In the genomic region with DNA sequence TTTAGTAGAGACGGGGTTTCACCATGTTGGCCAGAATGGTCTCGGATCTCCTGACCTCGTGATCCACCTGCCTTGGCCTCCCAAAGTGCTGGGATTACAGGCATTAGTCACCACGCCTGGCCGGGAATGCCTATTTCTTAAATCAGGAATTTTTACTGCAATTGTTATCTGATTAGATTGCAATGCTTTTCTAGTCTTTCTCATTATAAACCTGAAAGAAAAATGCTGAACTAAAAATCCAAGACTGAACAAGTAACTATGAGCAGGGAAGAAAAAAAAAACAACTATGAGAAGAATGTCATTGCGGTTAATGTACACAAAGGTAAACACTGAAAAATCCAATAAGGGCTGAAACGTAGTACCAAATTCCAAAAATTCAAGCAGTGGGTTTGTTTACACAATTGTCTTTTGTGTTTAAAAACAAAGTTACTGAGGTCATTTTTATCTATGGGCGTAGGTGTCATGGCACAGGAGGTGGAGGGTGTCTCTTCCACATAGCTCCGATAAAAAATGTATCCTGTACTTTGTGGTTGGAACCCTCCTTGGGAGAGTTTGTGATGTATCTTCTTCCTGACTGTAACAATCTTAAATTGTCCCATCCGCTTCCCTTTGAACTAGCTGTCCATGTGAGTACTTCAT, we compare ENCODE assay signal across 9 cellular contexts. TPM values are rescaled to one million over a fixed set of nuclear protein-coding genes. Genes with fewer than 3 reads are reported as not detected.
DNase-seq lines count a peak whose midpoint lies in the region; ATAC-seq and TF ChIP-seq lines count a peak whose summit lies in the region.
"Had no signal": no experiment of that assay in that cellular context is flagged by ENCODE, and none has a peak within 500 bp of the region (broad histone marks: within the 10 kb centered on the region; RNA-seq: fewer than 3 reads in every experiment).

No MANE protein-coding gene starts in this region.

- H3K4me3 ChIP-seq in GM23248 (no peak overlapping the region), esophagus muscularis mucosa (peak overlapping the region in 1 of 4 donors; percentile 92), sigmoid colon (peak overlapping the region in 1 of 4 donors; percentile 98), H7 (ENCODE audit: insufficient read depth, low read depth, low read length) (no peak overlapping the region)

- no peak overlapping the region for H3K9ac ChIP-seq in GM23248

- peak overlapping the region; percentile 77; the same call in 1 of the 2 replicates for H2AFZ ChIP-seq in GM23248

- H3K27me3 ChIP-seq in GM23248 (replicated peaks; ENCODE audit: insufficient read depth) (no peaks in the 10 kb centered on the region), esophagus muscularis mucosa (no peaks in the 10 kb centered on the region), sigmoid colon (no peaks in the 10 kb centered on the region), H7 (ENCODE audit: control insufficient read depth, insufficient read depth, low read length) (no peaks in the 10 kb centered on the region)
- H3K27me3 ChIP-seq: cardiac muscle cell had no signal

- intact Hi-C loops in esophagus muscularis mucosa (cut with DNase I) (loop anchor here (5.0 to 10.0 kb wide), 2 partner anchors 91 to 138 kb away; no protein-coding TSS in a partner anchor), sigmoid colon (cut with DNase I) (loop anchor here (5.0 to 10.0 kb wide), 2 partner anchors 76 to 1358 kb away; partner anchors contain the start of gene RELL1)

- TF ChIP-seq EP300 in esophagus muscularis mucosa (IDR thresholded peaks at IDR 0.05) (no peak), sigmoid colon (IDR thresholded peaks at IDR 0.05) (no peak)

- TF ChIP-seq POLR2A in esophagus muscularis mucosa (IDR thresholded peaks at IDR 0.05; ENCODE audit: low read depth) (no peak), sigmoid colon (IDR thresholded peaks at IDR 0.05) (no peak)

- H4K20me1 ChIP-seq in GM23248 (ENCODE audit: insufficient read depth), result no peaks in the 10 kb centered on the region

- in situ Hi-C loops in GM23248 (cut with MboI), result no loop called here
- in situ Hi-C loops in GM13977 (cut with MboI; ENCODE audit: low pct_unique_long_range_greater_than_20kb, low sequenced_read_pairs, unreplicated experiment), result no loop called here

- peaks cover 24% of the 10 kb centered on the region for H3K79me2 ChIP-seq in GM23248 (ENCODE audit: insufficient read depth)

- H3K9me2 ChIP-seq in GM23248 (ENCODE audit: insufficient read depth), result no peaks in the 10 kb centered on the region

- DNase-seq in GM23248 (no peak), esophagus muscularis mucosa (ENCODE audit: extremely low spot score) (no peak), sigmoid colon (no peak), H7 (no peak), NCI-H2171 treated with DMSO at 0.1 percent for 48 hours (lab: John Stamatoyannopoulos, UW) (no peak), GM13977 (ENCODE audit: low spot score) (no peak)

- no peaks in the 10 kb centered on the region for H3K9me3 ChIP-seq in GM23248 (ENCODE audit: low read depth)
- no peaks in the 10 kb centered on the region for H3K9me3 ChIP-seq in esophagus muscularis mucosa
- no peaks in the 10 kb centered on the region for H3K9me3 ChIP-seq in sigmoid colon

- H3K36me3 ChIP-seq in GM23248 (ENCODE audit: low read depth) (no peaks in the 10 kb centered on the region), esophagus muscularis mucosa (no peaks in the 10 kb centered on the region), sigmoid colon (no peaks in the 10 kb centered on the region), H7 (replicated peaks; ENCODE audit: control insufficient read depth, insufficient read depth, low read length) (no peaks in the 10 kb centered on the region)
- H3K36me3 ChIP-seq: cardiac muscle cell had no signal

- H3K4me1 ChIP-seq in GM23248 (ENCODE audit: insufficient read depth) (peaks cover 21% of the 10 kb centered on the region), esophagus muscularis mucosa (peaks cover 8 to 46% (median 45%) of the 10 kb centered on the region in 4 donors), sigmoid colon (peaks cover 0 to 48% (median 38%) of the 10 kb centered on the region in 4 donors)

- peaks cover 36% of the 10 kb centered on the region for H3F3A ChIP-seq in GM23248 (ENCODE audit: insufficient read depth)

- H3K27ac ChIP-seq in GM23248, result no peak overlapping the region
- H3K27ac ChIP-seq in esophagus muscularis mucosa (replicated peaks in 1 of 4), result peak overlapping the region; percentile 94 to 98 (median 98)
- peak overlapping the region; percentile 92 to 100 (median 97) for H3K27ac ChIP-seq in sigmoid colon

- WGBS in GM23248 (ENCODE audit: low coverage in 1 of 2, low lambda C conversion rate in 2 of 2, missing lambda C conversion rate in 2 of 2), 2 experiments, result 85 to 88% methylated on average over 10 of the region's 10 CpGs
- WGBS in esophagus muscularis mucosa, result 66% methylated on average over 10 of the region's 10 CpGs
- 51 to 73% methylated on average over 10 of the region's 10 CpGs for WGBS in sigmoid colon, 2 donors

- no peak for TF ChIP-seq CTCF in esophagus muscularis mucosa (IDR thresholded peaks at IDR 0.05)
- TF ChIP-seq CTCF in sigmoid colon (IDR thresholded peaks at IDR 0.05), result no peak
- TF ChIP-seq CTCF in GM13977 (IDR thresholded peaks at IDR 0.05; ENCODE audit: extremely low read depth, insufficient read depth, missing control alignments), result no peak

- H3K4me2 ChIP-seq in GM23248 (ENCODE audit: unreplicated experiment), result no peak overlapping the region

- ATAC-seq in SK-N-SH treated with all-trans-retinoic acid at 6 μM for 48 hours (no peak), GM21723 (IDR thresholded peaks at IDR 0.05; ENCODE audit: unreplicated experiment) (no peak)

TF ChIP-seq in SK-N-SH treated with all-trans-retinoic acid at 6 μM for 48 hours, 23 proteins besides CTCF, POLR2A, EP300 and RAD21:
- TF ChIP-seq ISL1 (CRISPR knock-in tag; IDR thresholded peaks at IDR 0.05) (peak; percentile 37; the same call in 1 of the 2 replicates), ZNF565 (CRISPR knock-in tag; conservative IDR thresholded peaks at IDR 0.05; ENCODE audit: low read depth) (no peak)

RNA-seq across cellular contexts. Expression of gene TMEM156, which starts 11.0 kb away (rescaled TPM):
- not detected in 2 replicates for total RNA-seq in GM23248 (2014; rRNA removed; shearing (Covaris generic))
- polyA plus RNA-seq in GM23248 (2016; fragmentation: Nextera tagmentation; extraction: Ambion mirVana) (0.30 TPM in 1 of 2 replicates, not detected in the other), sigmoid colon (1 to 10 TPM in 2 of 3 donors, not detected in 1; 6.5 to 9.1 TPM)
- total RNA-seq in esophagus muscularis mucosa (under 1 TPM in 1 of 4 donors, not detected in 3; 0.50 TPM), sigmoid colon (under 1 TPM in 1 of 4 donors, not detected in 3; 0.66 TPM)
- total RNA-seq in H7 (2014; rRNA removed; shearing (Covaris generic)), result not detected in 2 replicates
- total RNA-seq: cardiac muscle cell had no signal
- polyA plus RNA-seq: cardiac muscle cell had no signal

RNA-seq across cellular contexts. Expression of gene KLHL5, which starts 18.9 kb away (rescaled TPM):
- total RNA-seq in GM23248 (2014; rRNA removed; shearing (Covaris generic)), result 43.3 and 49.4 TPM in 2 replicates
- polyA plus RNA-seq in GM23248 (2016; fragmentation: Nextera tagmentation; extraction: Ambion mirVana), result 27.0 and 28.3 TPM in 2 replicates
- total RNA-seq in esophagus muscularis mucosa, result 100 to 1,000 TPM in 3 of 4 donors, 10 to 100 TPM in 1; 92.7 to 187 (median 111) TPM
- total RNA-seq in sigmoid colon, result 100 to 1,000 TPM in 3 of 4 donors, 10 to 100 TPM in 1; 88.5 to 179 (median 161) TPM
- polyA plus RNA-seq in sigmoid colon, result 10 to 100 TPM in 1 of 3 donors, 1 to 10 TPM in 2; 5.8 to 15.2 (median 6.6) TPM
- total RNA-seq in H7 (2014; rRNA removed; shearing (Covaris generic)), result 16.5 and 20.4 TPM in 2 replicates
